9 cellular contexts compared by ENCODE assay signal in the genomic region with DNA sequence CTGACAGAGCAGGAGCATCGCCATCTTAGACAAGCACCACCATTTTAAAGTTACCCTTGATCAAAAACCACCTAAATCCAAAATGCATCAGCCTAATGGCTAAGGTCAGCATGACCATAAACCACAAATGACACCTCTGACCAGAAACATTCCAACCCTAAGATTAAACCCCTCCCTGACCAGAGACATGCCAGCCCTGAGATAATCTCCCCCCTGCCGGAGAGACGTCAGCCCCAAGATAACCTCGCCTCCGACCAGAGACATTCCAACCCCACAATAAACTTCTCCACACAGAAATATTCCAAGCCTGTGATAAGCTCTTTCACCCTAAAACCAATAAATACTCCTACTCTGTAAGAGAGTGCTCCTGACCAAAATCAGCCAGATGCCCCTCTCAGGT.
"Had no signal": no experiment of that assay in that cellular context is flagged by ENCODE, and none has a peak within 500 bp of the region (broad histone marks: within the 10 kb centered on the region; RNA-seq: fewer than 3 reads in every experiment).

No MANE protein-coding gene starts in this region.

- H3K4me3 ChIP-seq: colonic mucosa, lung, pancreas, sigmoid colon had no signal

- H3K36me3 ChIP-seq: colonic mucosa, pancreas, sigmoid colon had no signal

- H3K27ac ChIP-seq: colonic mucosa, pancreas, sigmoid colon had no signal

- H3K27me3 ChIP-seq: colonic mucosa, pancreas, sigmoid colon had no signal

- DNase-seq: activated CD4-positive, alpha-beta T cell treated with anti-CD3 and anti-CD28 coated beads, Interleukin-2, amount 10 ng/mL, durations not matched to agents 7 days and 5 days; activated naive CD8-positive, alpha-beta T cell treated with anti-CD3 and anti-CD28 coated beads for 36 hours; colonic mucosa; left colon; midbrain; pancreas; sigmoid colon; stimulated activated CD4-positive, alpha-beta T cell treated with anti-CD3 and anti-CD28 coated beads, Interleukin-2, amount 100 ng/mL, for 48 hours had no signal
